8 cellular contexts compared by ENCODE assay signal in the genomic region with DNA sequence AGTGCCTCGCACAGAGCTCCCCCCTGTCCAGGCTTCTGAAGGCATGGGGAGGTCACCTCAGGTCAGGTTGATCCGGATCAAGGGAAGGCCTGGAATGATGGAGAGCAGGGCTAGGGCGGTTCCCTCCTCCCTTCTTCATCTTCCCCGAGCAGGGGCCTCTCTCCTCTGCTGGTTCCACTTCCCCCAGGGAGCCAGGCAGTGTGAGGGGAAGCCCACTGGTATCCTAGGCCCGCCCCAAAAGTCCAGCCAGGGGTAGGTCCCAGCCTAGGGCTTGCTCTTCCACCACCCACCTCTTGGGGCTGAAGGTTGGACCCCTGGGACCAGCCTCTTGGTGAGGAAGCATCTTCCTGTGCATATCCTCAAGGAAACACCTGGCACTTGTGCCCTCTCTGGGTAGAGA. TPM values are rescaled to one million over a fixed set of nuclear protein-coding genes. Genes with fewer than 3 reads are reported as not detected.
DNase-seq lines count a peak whose midpoint lies in the region; ATAC-seq, FAIRE-seq and TF ChIP-seq lines count a peak whose summit lies in the region.

No MANE protein-coding gene starts in this region.

- no peaks in the 10 kb centered on the region for H3K27me3 ChIP-seq in left ventricle myocardium inferior (ENCODE audit: low read depth)
- H3K27me3 ChIP-seq in K562 (ENCODE audit: control insufficient read depth in 2 of 2, insufficient read depth in 2 of 2, low read length in 2 of 2): no peaks in the 10 kb centered on the region; a peak in 1 of 5 replicates

- H3K27me3 Mint-ChIP-seq in mesothelial cell of epicardium (ENCODE audit: low read depth): no peaks in the 10 kb centered on the region

- no peaks in the 10 kb centered on the region for H3K9me3 Mint-ChIP-seq in mesothelial cell of epicardium

- BruUV-seq in K562 (replicated peaks; lab: Mats Ljungman, UMichigan): no TSS peak

- no peaks in the 10 kb centered on the region for H3K9me3 ChIP-seq in left ventricle myocardium inferior (replicated peaks)
- no peaks in the 10 kb centered on the region for H3K9me3 ChIP-seq in K562 (replicated peaks; ENCODE audit: control insufficient read depth, insufficient read depth, low read depth, low read length)

- no peak for TF ChIP-seq RAD21 in K562 (CRISPR knock-in tag; conservative IDR thresholded peaks at IDR 0.05 in 1 of 2, IDR thresholded peaks at IDR 0.05 in 1 of 2)

- peaks cover 51% of the 10 kb centered on the region for H3K79me2 ChIP-seq in K562 (ENCODE audit: control insufficient read depth, insufficient read depth, low read length)

- no peaks in the 10 kb centered on the region for H3K9me1 ChIP-seq in K562 (ENCODE audit: control insufficient read depth, insufficient read depth, low read length)

- 53% methylated on average over 3 of the region's 5 CpGs for WGBS in K562 (ENCODE audit: insufficient coverage, low coverage, missing lambda C conversion rate)

- peak overlapping the region; percentile 74 for H3K4me3 ChIP-seq in left ventricle myocardium inferior
- peak overlapping the region; percentile 63; the same call in 1 of the 2 replicates for H3K4me3 ChIP-seq in K562

- ATAC-seq in K562: no peak
- ATAC-seq in HG03045 (IDR thresholded peaks at IDR 0.05; ENCODE audit: unreplicated experiment): no peak
- no peak for ATAC-seq in HG03280 (IDR thresholded peaks at IDR 0.05; ENCODE audit: unreplicated experiment)

- H3K4me1 ChIP-seq in left ventricle myocardium inferior (peaks cover 57% of the 10 kb centered on the region), K562 (replicated peaks in 1 of 2; ENCODE audit: control insufficient read depth in 2 of 2, insufficient read depth in 2 of 2, low read length in 2 of 2) (peaks cover 39 to 80% of the 10 kb centered on the region in 2 experiments)

- TF ChIP-seq EP300 in K562 (IDR thresholded peaks at IDR 0.05; ENCODE audit: low read length): no peak

- in situ Hi-C loops in K562 (cut with MboI): no loop called here

- DNase-seq in left ventricle myocardium inferior (no peak), cardiac septum (ENCODE audit: low spot score) (no peak), K562 (ENCODE audit: extremely low read depth in 1 of 4, low spot score in 3 of 4) (peak in 2 of 4 experiments; percentile 15 to 26), mesothelial cell of epicardium (ENCODE audit: low spot score in 2 of 2, unreplicated experiment in 2 of 2) (no peak), NCI-H2029 treated with DMSO at 0.1 percent for 48 hours (lab: John Stamatoyannopoulos, UW) (no peak)
- no peak for DNase-seq in NK-92 treated with Interleukin-12 subunit alpha and Interleukin-12 subunit beta, amount 100 ng/mL, for 24 hours (lab: John Stamatoyannopoulos, UW)

- H3K36me3 ChIP-seq in left ventricle myocardium inferior (peaks cover 39% of the 10 kb centered on the region), K562 (ENCODE audit: control insufficient read depth, insufficient read depth, low read length) (peaks cover 40% of the 10 kb centered on the region; the same call in 2 of the 3 replicates)

- peak overlapping the region; percentile 70 to 94; a peak in 3 of 4 replicates for H3K9ac ChIP-seq in K562 (ENCODE audit: insufficient read depth in 1 of 2, low read depth in 2 of 2, low read length in 2 of 2)

- H3K4me1 Mint-ChIP-seq in mesothelial cell of epicardium: peaks cover 33% of the 10 kb centered on the region

- peak overlapping the region; percentile 82 for H3K4me3 Mint-ChIP-seq in mesothelial cell of epicardium

- H3K36me3 Mint-ChIP-seq in mesothelial cell of epicardium: peaks cover 3% of the 10 kb centered on the region

- no peak for FAIRE-seq in K562 (lab: Jason Lieb, UNC)

- CTCF ChIA-PET in K562 (lab: Yijun Ruan, JAX; ENCODE audit: low intra/inter-chr PET ratio): no interaction called here

- H4K20me1 ChIP-seq in K562 (replicated peaks; ENCODE audit: control insufficient read depth, insufficient read depth, low read length): 0 out of 2 replicates have a peak, but pooled peaks cover 8% of the 10 kb centered on the region

- no peak overlapping the region for H2AFZ ChIP-seq in K562 (ENCODE audit: low read depth, low read length)

- TF ChIP-seq POLR2A in K562 (conservative IDR thresholded peaks at IDR 0.05): no peak

- POLR2A ChIA-PET in K562 (lab: Yijun Ruan, JAX): interaction anchor here (1.2 to 1.4 kb wide), 2 partner anchors 14 to 15 kb away, joined by 4 read pairs; no protein-coding TSS in a partner anchor

- H3K27ac Mint-ChIP-seq in mesothelial cell of epicardium: peak overlapping the region; percentile 81

- intact Hi-C loops in left ventricle myocardium inferior (cut with micrococcal nuclease): loop anchor here (5.0 kb wide), 1 partner anchor 33 kb away; no protein-coding TSS in a partner anchor
- intact Hi-C loops in cardiac septum (cut with DNase I): no loop called here
- intact Hi-C loops in K562 (cut with micrococcal nuclease): no loop called here

- H3K27ac ChIP-seq in left ventricle myocardium inferior (replicated peaks): peak overlapping the region; percentile 98
- H3K27ac ChIP-seq in K562 (ENCODE audit: extremely low read depth, low read depth, low read length): no peak overlapping the region; the same call in 2 of the 3 replicates

- no peak for TF ChIP-seq CTCF in left ventricle myocardium inferior (IDR thresholded peaks at IDR 0.05; ENCODE audit: borderline replicate concordance)
- TF ChIP-seq CTCF in K562 (IDR thresholded peaks at IDR 0.05 in 2 of 3, conservative IDR thresholded peaks at IDR 0.05 in 1 of 3; ENCODE audit: insufficient read depth in 2 of 3, low read depth in 1 of 3, low read length in 3 of 3): no peak
- no peak for TF ChIP-seq CTCF in mesothelial cell of epicardium (IDR thresholded peaks at IDR 0.05; ENCODE audit: unreplicated experiment)

- H3K4me2 ChIP-seq in K562 (ENCODE audit: insufficient read depth, low read length): peak overlapping the region; percentile 83

RNA-seq across cellular contexts. Expression of a gene that starts 16.4 kb away (rescaled TPM):
- total RNA-seq in left ventricle myocardium inferior (not detected), cardiac septum (0.16 TPM), K562 (2014; rRNA removed) (0.54 and 1.1 TPM in 2 replicates), K562 (2014; rRNA removed; fragmentation: Illumina TruSeq; extraction: Trizol) (0.11 and 0.32 TPM in 2 replicates), K562 (2015; rRNA removed; fragmentation: Illumina TruSeq; extraction: Trizol) (0.94 and 1.1 TPM in 2 replicates), K562 (2021) (1.6 and 1.8 TPM in 2 replicates), mesothelial cell of epicardium (1.3 to 2.0 TPM (median 1.7 TPM) in 3 replicates)
- 0.30 and 0.67 TPM in 2 replicates for total RNA-seq in K562 (2011; cell fraction: chromatin; rRNA removed; ENCODE audit: low replicate concordance)
- 0.39 and 0.83 TPM in 2 replicates for total RNA-seq in K562 (2011; cell fraction: nucleolus; rRNA removed)
- total RNA-seq in K562 (2011; cell fraction: nucleoplasm; rRNA removed): 0.76 and 0.81 TPM in 2 replicates
- polyA plus RNA-seq in K562 (2011; rRNA removed) (0.24 and 0.34 TPM in 2 replicates), K562 (2014; fragmentation: Illumina TruSeq; extraction: Trizol) (1.0 and 1.9 TPM in 2 replicates), K562 (2014; fragmentation: Nextera tagmentation; extraction: Ambion mirVana) (under 1 TPM; 0.10 to 0.18 TPM), K562 (2014; rRNA removed) (0.73 and 1.6 TPM in 2 replicates)
- 0.41 and 2.0 TPM in 2 replicates for polyA plus RNA-seq in K562 (2011; cell fraction: cytosol; rRNA removed)
- 0.21 and 0.77 TPM in 2 replicates for polyA plus RNA-seq in K562 (2011; cell fraction: nucleus; rRNA removed)
- polyA plus RNA-seq in K562 (2012): 1.4 and 1.7 TPM in 2 replicates
- polyA minus RNA-seq in K562 (2011; rRNA and poly(A)+ RNA removed): 0.15 and 0.32 TPM in 2 replicates
- polyA minus RNA-seq in K562 (2011; cell fraction: cytosol; rRNA and poly(A)+ RNA removed): 1.2 TPM in 1 of 2 replicates, not detected in the other
- 0.40 TPM in 1 of 2 replicates, not detected in the other for polyA minus RNA-seq in K562 (2011; cell fraction: nucleus; rRNA and poly(A)+ RNA removed)

RNA-seq across cellular contexts. Expression of a gene that starts 16.5 kb away (rescaled TPM):
- total RNA-seq in left ventricle myocardium inferior (33.3 TPM), cardiac septum (51.3 TPM), K562 (2014; rRNA removed) (13.6 and 13.7 TPM in 2 replicates), K562 (2014; rRNA removed; fragmentation: Illumina TruSeq; extraction: Trizol) (1.5 and 2.2 TPM in 2 replicates), K562 (2015; rRNA removed; fragmentation: Illumina TruSeq; extraction: Trizol) (8.6 and 8.7 TPM in 2 replicates), K562 (2021) (37.6 and 44.7 TPM in 2 replicates), mesothelial cell of epicardium (84.0 to 90.9 TPM (median 90.8 TPM) in 3 replicates)
- total RNA-seq in K562 (2011; cell fraction: chromatin; rRNA removed; ENCODE audit: low replicate concordance): 24.1 and 86.8 TPM in 2 replicates
- 64.6 and 65.9 TPM in 2 replicates for total RNA-seq in K562 (2011; cell fraction: nucleolus; rRNA removed)
- 39.3 and 41.3 TPM in 2 replicates for total RNA-seq in K562 (2011; cell fraction: nucleoplasm; rRNA removed)
- polyA plus RNA-seq in K562 (2011; rRNA removed) (3.0 and 5.8 TPM in 2 replicates), K562 (2014; fragmentation: Illumina TruSeq; extraction: Trizol) (12.0 and 21.5 TPM in 2 replicates), K562 (2014; fragmentation: Nextera tagmentation; extraction: Ambion mirVana) (under 1 TPM; 0.07 to 0.13 TPM), K562 (2014; rRNA removed) (18.9 and 19.9 TPM in 2 replicates)
- polyA plus RNA-seq in K562 (2011; cell fraction: cytosol; rRNA removed): 4.3 and 10.0 TPM in 2 replicates
- 37.3 and 64.7 TPM in 2 replicates for polyA plus RNA-seq in K562 (2011; cell fraction: nucleus; rRNA removed)
- polyA plus RNA-seq in K562 (2012): 24.4 and 27.9 TPM in 2 replicates
- polyA minus RNA-seq in K562 (2011; rRNA and poly(A)+ RNA removed): 1.8 and 2.4 TPM in 2 replicates
- polyA minus RNA-seq in K562 (2011; cell fraction: cytosol; rRNA and poly(A)+ RNA removed): 12.8 and 21.3 TPM in 2 replicates
- polyA minus RNA-seq in K562 (2011; cell fraction: nucleus; rRNA and poly(A)+ RNA removed): 14.4 and 16.6 TPM in 2 replicates

RNA-seq across cellular contexts. Expression of a gene that starts 16.9 kb away (rescaled TPM):
- total RNA-seq in left ventricle myocardium inferior: 2.1 TPM
- 4.0 TPM for total RNA-seq in cardiac septum
- 3.9 and 24.8 TPM in 2 replicates for total RNA-seq in K562 (2011; cell fraction: chromatin; rRNA removed; ENCODE audit: low replicate concordance)
- total RNA-seq in K562 (2011; cell fraction: nucleolus; rRNA removed): 45.0 and 47.0 TPM in 2 replicates
- total RNA-seq in K562 (2011; cell fraction: nucleoplasm; rRNA removed): 16.6 and 17.6 TPM in 2 replicates
- 114 and 146 TPM in 2 replicates for total RNA-seq in K562 (2014; rRNA removed)
- 28.7 and 48.0 TPM in 2 replicates for total RNA-seq in K562 (2014; rRNA removed; fragmentation: Illumina TruSeq; extraction: Trizol)
- 78.9 and 81.0 TPM in 2 replicates for total RNA-seq in K562 (2015; rRNA removed; fragmentation: Illumina TruSeq; extraction: Trizol)
- total RNA-seq in K562 (2021): 130 and 138 TPM in 2 replicates
- 27.5 and 40.8 TPM in 2 replicates for polyA plus RNA-seq in K562 (2011; rRNA removed)
- polyA plus RNA-seq in K562 (2011; cell fraction: cytosol; rRNA removed): 71.5 and 165 TPM in 2 replicates
- 47.4 and 73.9 TPM in 2 replicates for polyA plus RNA-seq in K562 (2011; cell fraction: nucleus; rRNA removed)
- 83.4 and 102 TPM in 2 replicates for polyA plus RNA-seq in K562 (2012)
- polyA plus RNA-seq in K562 (2014; fragmentation: Illumina TruSeq; extraction: Trizol): 96.7 and 113 TPM in 2 replicates
- 10 to 100 TPM; 10.5 to 23.5 TPM for polyA plus RNA-seq in K562 (2014; fragmentation: Nextera tagmentation; extraction: Ambion mirVana)
- 79.6 and 80.6 TPM in 2 replicates for polyA plus RNA-seq in K562 (2014; rRNA removed)
- 20.7 and 34.8 TPM in 2 replicates for polyA minus RNA-seq in K562 (2011; rRNA and poly(A)+ RNA removed)
- polyA minus RNA-seq in K562 (2011; cell fraction: cytosol; rRNA and poly(A)+ RNA removed): 70.3 and 71.1 TPM in 2 replicates
- 16.8 and 18.9 TPM in 2 replicates for polyA minus RNA-seq in K562 (2011; cell fraction: nucleus; rRNA and poly(A)+ RNA removed)
- 81.2 to 91.0 TPM (median 88.5 TPM) in 3 replicates for total RNA-seq in mesothelial cell of epicardium

RNA-seq across cellular contexts. Expression of a gene that starts 27.6 kb away (rescaled TPM):
- total RNA-seq in left ventricle myocardium inferior (0.36 TPM), cardiac septum (0.24 TPM), K562 (2014; rRNA removed) (0.61 TPM in 1 of 2 replicates, not detected in the other), K562 (2014; rRNA removed; fragmentation: Illumina TruSeq; extraction: Trizol) (0.80 and 0.83 TPM in 2 replicates), K562 (2015; rRNA removed; fragmentation: Illumina TruSeq; extraction: Trizol) (0.75 and 0.94 TPM in 2 replicates), K562 (2021) (2.8 and 5.5 TPM in 2 replicates), mesothelial cell of epicardium (0.25 to 0.92 TPM (median 0.42 TPM) in 3 replicates)
- total RNA-seq in K562 (2011; cell fraction: chromatin; rRNA removed; ENCODE audit: low replicate concordance): 4.7 and 17.0 TPM in 2 replicates
- 7.8 and 16.2 TPM in 2 replicates for total RNA-seq in K562 (2011; cell fraction: nucleolus; rRNA removed)
- 4.7 and 8.2 TPM in 2 replicates for total RNA-seq in K562 (2011; cell fraction: nucleoplasm; rRNA removed)
- polyA plus RNA-seq in K562 (2011; rRNA removed) (1.3 and 1.8 TPM in 2 replicates), K562 (2014; fragmentation: Illumina TruSeq; extraction: Trizol) (1.8 and 2.0 TPM in 2 replicates), K562 (2014; fragmentation: Nextera tagmentation; extraction: Ambion mirVana) (not detected), K562 (2014; rRNA removed) (3.0 and 4.1 TPM in 2 replicates)
- polyA plus RNA-seq in K562 (2011; cell fraction: cytosol; rRNA removed): 0.54 and 0.77 TPM in 2 replicates
- 16.6 and 17.9 TPM in 2 replicates for polyA plus RNA-seq in K562 (2011; cell fraction: nucleus; rRNA removed)
- polyA plus RNA-seq in K562 (2012): 0.91 and 2.6 TPM in 2 replicates
- polyA minus RNA-seq in K562 (2011; rRNA and poly(A)+ RNA removed): 1.9 and 2.4 TPM in 2 replicates
- polyA minus RNA-seq in K562 (2011; cell fraction: cytosol; rRNA and poly(A)+ RNA removed): 4.5 TPM in 1 of 2 replicates, not detected in the other
- polyA minus RNA-seq in K562 (2011; cell fraction: nucleus; rRNA and poly(A)+ RNA removed): 6.6 and 11.7 TPM in 2 replicates

RNA-seq across cellular contexts. Expression of a gene that starts 30.6 kb away (rescaled TPM):
- 33.5 TPM for total RNA-seq in left ventricle myocardium inferior
- 37.4 TPM for total RNA-seq in cardiac septum
- 105 and 266 TPM in 2 replicates for total RNA-seq in K562 (2011; cell fraction: chromatin; rRNA removed; ENCODE audit: low replicate concordance)
- 150 and 152 TPM in 2 replicates for total RNA-seq in K562 (2011; cell fraction: nucleolus; rRNA removed)
- total RNA-seq in K562 (2011; cell fraction: nucleoplasm; rRNA removed): 89.4 and 93.6 TPM in 2 replicates
- 27.1 and 29.8 TPM in 2 replicates for total RNA-seq in K562 (2014; rRNA removed)
- 19.0 and 20.0 TPM in 2 replicates for total RNA-seq in K562 (2014; rRNA removed; fragmentation: Illumina TruSeq; extraction: Trizol)
- total RNA-seq in K562 (2015; rRNA removed; fragmentation: Illumina TruSeq; extraction: Trizol): 26.5 and 30.0 TPM in 2 replicates
- total RNA-seq in K562 (2021): 72.7 and 75.4 TPM in 2 replicates
- 27.0 and 41.5 TPM in 2 replicates for polyA plus RNA-seq in K562 (2011; rRNA removed)
- polyA plus RNA-seq in K562 (2011; cell fraction: cytosol; rRNA removed): 33.1 and 53.6 TPM in 2 replicates
- polyA plus RNA-seq in K562 (2011; cell fraction: nucleus; rRNA removed): 142 and 197 TPM in 2 replicates
- polyA plus RNA-seq in K562 (2012): 34.3 and 44.0 TPM in 2 replicates
- 28.9 and 45.7 TPM in 2 replicates for polyA plus RNA-seq in K562 (2014; fragmentation: Illumina TruSeq; extraction: Trizol)
- under 1 TPM; 0.03 to 0.13 TPM for polyA plus RNA-seq in K562 (2014; fragmentation: Nextera tagmentation; extraction: Ambion mirVana)
- 54.9 and 62.2 TPM in 2 replicates for polyA plus RNA-seq in K562 (2014; rRNA removed)
- 16.2 and 21.5 TPM in 2 replicates for polyA minus RNA-seq in K562 (2011; rRNA and poly(A)+ RNA removed)
- 31.7 and 33.0 TPM in 2 replicates for polyA minus RNA-seq in K562 (2011; cell fraction: cytosol; rRNA and poly(A)+ RNA removed)
- 30.3 and 43.7 TPM in 2 replicates for polyA minus RNA-seq in K562 (2011; cell fraction: nucleus; rRNA and poly(A)+ RNA removed)
- 90.4 to 106 TPM (median 92.1 TPM) in 3 replicates for total RNA-seq in mesothelial cell of epicardium
